8 cellular contexts compared by ENCODE assay signal in genomic region chr12:44876554-44877275, GRCh38. TPM values are rescaled to one million over a fixed set of nuclear protein-coding genes. Genes with fewer than 3 reads are reported as not detected.
DNase-seq lines count a peak whose midpoint lies in the region; ATAC-seq, FAIRE-seq and TF ChIP-seq lines count a peak whose summit lies in the region.

No MANE protein-coding gene starts in this region.

- FAIRE-seq in HTR-8/SVneo (lab: Jason Lieb, UNC): no peak

- H3K9me3 ChIP-seq in esophagus muscularis mucosa (peaks cover 0 to 8% (median 0%) of the 10 kb centered on the region in 4 donors), thymus (ENCODE audit: control insufficient read depth) (no peaks in the 10 kb centered on the region)

- no peak for TF ChIP-seq EP300 in esophagus muscularis mucosa (IDR thresholded peaks at IDR 0.05)

- H3K27me3 Mint-ChIP-seq in natural killer cell treated with Interleukin-12 subunit alpha and Interleukin-12 subunit beta and Interleukin-15 and Interleukin-18, amount 100 ng/mL, for 72 hours: peaks cover 41 to 60% of the 10 kb centered on the region in 2 donors

- H3K27me3 ChIP-seq in esophagus muscularis mucosa (peaks cover 0 to 45% (median 18%) of the 10 kb centered on the region in 4 donors), thymus (ENCODE audit: control insufficient read depth, insufficient read depth) (peaks cover 28% of the 10 kb centered on the region)

- H3K4me1 ChIP-seq in esophagus muscularis mucosa (peaks cover 16 to 26% (median 25%) of the 10 kb centered on the region in 4 donors), thymus (ENCODE audit: control insufficient read depth, insufficient read depth, low read length) (no peaks in the 10 kb centered on the region)

- H3K36me3 Mint-ChIP-seq in natural killer cell treated with Interleukin-12 subunit alpha and Interleukin-12 subunit beta and Interleukin-15 and Interleukin-18, amount 100 ng/mL, for 72 hours: peaks cover 18% of the 10 kb centered on the region

- H3K36me3 ChIP-seq in esophagus muscularis mucosa: no peaks in the 10 kb centered on the region
- H3K36me3 ChIP-seq in thymus (ENCODE audit: control insufficient read depth, insufficient read depth): no peaks in the 10 kb centered on the region

- no peak overlapping the region for H3K27ac Mint-ChIP-seq in natural killer cell treated with Interleukin-12 subunit alpha and Interleukin-12 subunit beta and Interleukin-15 and Interleukin-18, amount 100 ng/mL, for 72 hours

- intact Hi-C loops in esophagus muscularis mucosa (cut with DNase I): no loop called here

- TF ChIP-seq CTCF in esophagus muscularis mucosa (IDR thresholded peaks at IDR 0.05): no peak

- peak; percentile 62 for ATAC-seq in GM21360 (IDR thresholded peaks at IDR 0.05; ENCODE audit: unreplicated experiment)
- peak; percentile 66 to 75 for ATAC-seq in natural killer cell treated with Interleukin-12 subunit alpha and Interleukin-12 subunit beta and Interleukin-15 and Interleukin-18, amount 100 ng/mL, for 72 hours

- TF ChIP-seq POLR2A in esophagus muscularis mucosa (IDR thresholded peaks at IDR 0.05; ENCODE audit: low read depth): no peak

- peak overlapping the region; percentile 57 to 65 (median 60) for H3K4me3 ChIP-seq in esophagus muscularis mucosa
- peak overlapping the region; percentile 50 for H3K4me3 ChIP-seq in thymus (ENCODE audit: low read length)

- 3% methylated on average over 22 of the region's 40 CpGs for WGBS in esophagus muscularis mucosa
- WGBS in thymus: 4% methylated on average over 40 of the region's 40 CpGs

- H3K4me1 Mint-ChIP-seq in natural killer cell treated with Interleukin-12 subunit alpha and Interleukin-12 subunit beta and Interleukin-15 and Interleukin-18, amount 100 ng/mL, for 72 hours (ENCODE audit: low read depth in 2 of 2): peaks cover 14 to 23% of the 10 kb centered on the region in 2 donors

- DNase-seq in Ammon's horn (ENCODE audit: low spot score) (peak; percentile 16), NCI-H2227 treated with DMSO at 0.1 percent for 48 hours (lab: John Stamatoyannopoulos, UW) (peak; percentile 44), esophagus muscularis mucosa (ENCODE audit: extremely low spot score) (no peak), HTR-8/SVneo (ENCODE audit: insufficient read length, low spot score) (no peak)
- peak; percentile 64 for DNase-seq in activated T-cell treated with anti-CD3 and anti-CD28 coated beads, Interleukin-2, amount 50 U/mL, for 1 hour
- no peak for DNase-seq in natural killer cell treated with Interleukin-12 subunit alpha and Interleukin-12 subunit beta and Interleukin-15 and Interleukin-18, amount 100 ng/mL, for 72 hours (ENCODE audit: low spot score)

- H3K27ac ChIP-seq in esophagus muscularis mucosa (replicated peaks in 1 of 4) (no peak overlapping the region), thymus (ENCODE audit: low read depth) (no peak overlapping the region)

- H3K4me3 Mint-ChIP-seq in natural killer cell treated with Interleukin-12 subunit alpha and Interleukin-12 subunit beta and Interleukin-15 and Interleukin-18, amount 100 ng/mL, for 72 hours: peak overlapping the region; percentile 89

- H3K9me3 Mint-ChIP-seq in natural killer cell treated with Interleukin-12 subunit alpha and Interleukin-12 subunit beta and Interleukin-15 and Interleukin-18, amount 100 ng/mL, for 72 hours: peaks cover 3% of the 10 kb centered on the region

RNA-seq across cellular contexts. Expression of gene NELL2, which starts 0.6 kb away (rescaled TPM):
- total RNA-seq in esophagus muscularis mucosa: 1 to 10 TPM in 3 of 4 donors, under 1 TPM in 1; 0.42 to 5.8 (median 3.3) TPM
- total RNA-seq in natural killer cell treated with Interleukin-12 subunit alpha and Interleukin-12 subunit beta and Interleukin-15 and Interleukin-18, amount 100 ng/mL, for 72 hours: 1 to 10 TPM; 1.6 to 2.6 TPM
- 4.5 TPM for polyA plus RNA-seq in thymus

Comparison
In these comparisons a context has a peak if more than half of its experiments do, and no peak if none do; other contexts are left out.
1. DNase-seq: peak in Ammon's horn (single experiment), NCI-H2227 treated with DMSO at 0.1 percent for 48 hours (single experiment) and activated T-cell treated with anti-CD3 and anti-CD28 coated beads, Interleukin-2, amount 50 U/mL, for 1 hour (single experiment); none in esophagus muscularis mucosa (single experiment), natural killer cell treated with Interleukin-12 subunit alpha and Interleukin-12 subunit beta and Interleukin-15 and Interleukin-18, amount 100 ng/mL, for 72 hours (single experiment) and HTR-8/SVneo (single experiment).